In the genomic region with DNA sequence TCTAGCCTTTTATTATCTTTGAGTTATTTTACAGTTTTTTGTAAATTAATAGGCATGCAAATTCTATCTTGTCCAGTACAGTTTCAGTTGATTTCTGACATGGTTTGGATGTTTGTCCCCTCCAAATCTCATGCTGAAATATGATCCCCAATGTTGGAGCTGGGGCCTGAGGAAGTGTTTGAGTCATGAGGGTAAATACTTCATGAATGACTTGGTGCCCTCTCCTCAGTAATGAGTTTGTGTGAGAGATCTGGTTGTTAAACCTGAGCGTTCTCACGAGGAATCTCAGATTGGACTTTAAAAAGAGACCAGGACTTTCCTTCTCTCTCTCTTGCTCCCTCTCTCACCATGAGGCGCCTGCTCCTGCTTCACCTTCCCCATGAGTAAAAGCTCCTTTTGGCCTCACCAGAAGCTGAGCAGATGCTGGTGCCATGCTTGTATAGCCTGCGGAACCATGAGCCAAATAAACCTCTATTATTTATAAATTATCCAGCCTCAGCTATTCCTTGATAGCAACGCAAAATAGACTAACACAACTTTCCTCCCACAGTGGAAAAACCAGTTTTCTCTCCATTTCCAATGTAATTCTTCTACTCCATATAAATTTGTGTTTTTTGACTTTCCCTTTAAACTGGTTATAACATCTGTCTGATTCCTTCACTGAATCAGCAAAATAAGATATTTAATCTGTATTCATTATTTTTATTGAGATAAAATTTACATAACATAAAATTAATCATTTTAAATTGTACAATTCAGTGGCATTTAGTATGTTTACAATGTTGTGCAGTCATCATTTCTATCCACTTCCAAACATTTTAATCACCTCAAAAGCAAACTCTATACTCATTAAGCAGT, we compare ENCODE assay signal across 14 cellular contexts.
DNase-seq lines count a peak whose midpoint lies in the region; TF ChIP-seq lines count a peak whose summit lies in the region.
"Had no signal": no experiment of that assay in that cellular context is flagged by ENCODE, and none has a peak within 500 bp of the region (broad histone marks: within the 10 kb centered on the region; RNA-seq: fewer than 3 reads in every experiment).

No MANE protein-coding gene starts in this region.

- in situ Hi-C loops in brain microvascular endothelial cell (cut with HindIII; ENCODE audit: low pct_ligation_motif_present, low sequenced_read_pairs), result no loop called here

- no peak for TF ChIP-seq CTCF in AG10803 (conservative IDR thresholded peaks at IDR 0.05; ENCODE audit: low read length)
- no peak for TF ChIP-seq CTCF in brain microvascular endothelial cell (IDR thresholded peaks at IDR 0.05; ENCODE audit: low read depth, low read length, missing control alignments)
- no peak for TF ChIP-seq CTCF in Peyer's patch (IDR thresholded peaks at IDR 0.05)

- no peak for TF ChIP-seq EP300 in Ishikawa (IDR thresholded peaks at IDR 0.05; ENCODE audit: borderline replicate concordance)

- H3K9me3 ChIP-seq in Peyer's patch, result no peaks in the 10 kb centered on the region

- no peak for TF ChIP-seq POLR2A in Peyer's patch (IDR thresholded peaks at IDR 0.05)

- DNase-seq in AG10803 (ENCODE audit: low read depth), result peak; percentile 69
- DNase-seq in brain microvascular endothelial cell, result peak; percentile 87
- DNase-seq in kidney tubule cell (ENCODE audit: low spot score), result peak; percentile 70
- DNase-seq in GM19240 (ENCODE audit: insufficient read length, low spot score), result no peak
- DNase-seq in Peyer's patch, result no peak
- DNase-seq in T-helper 2 cell, result no peak
- DNase-seq in NCI-H82 treated with DMSO at 0.1 percent for 48 hours (lab: John Stamatoyannopoulos, UW; ENCODE audit: unreplicated experiment), result no peak
- DNase-seq: activated CD4-positive, alpha-beta T cell treated with anti-CD3 and anti-CD28 coated beads, Interleukin-2, amount 10 ng/mL, durations not matched to agents 7 days and 5 days; C1 segment of cervical spinal cord; dorsolateral prefrontal cortex; NCI-H2227 treated with DMSO at 0.1 percent for 48 hours; Right ventricle myocardium superior had no signal

- H3K27ac ChIP-seq in brain microvascular endothelial cell (peak overlapping the region; percentile 92), Peyer's patch (no peak overlapping the region)
- H3K27ac ChIP-seq: dorsolateral prefrontal cortex had no signal

- H3K36me3 ChIP-seq in brain microvascular endothelial cell (replicated peaks), result no peaks in the 10 kb centered on the region
- H3K36me3 ChIP-seq in Peyer's patch, result no peaks in the 10 kb centered on the region

- TF ChIP-seq RAD21 in Ishikawa (IDR thresholded peaks at IDR 0.05; ENCODE audit: low read depth), result no peak

- H3K4me3 ChIP-seq in AG10803 (ENCODE audit: low read length), result no peak overlapping the region
- H3K4me3 ChIP-seq in brain microvascular endothelial cell (ENCODE audit: low read depth, low read length), result no peak overlapping the region
- no peak overlapping the region for H3K4me3 ChIP-seq in Peyer's patch
- H3K4me3 ChIP-seq: dorsolateral prefrontal cortex, hepatocyte had no signal

- H3K4me1 ChIP-seq in Peyer's patch, result no peaks in the 10 kb centered on the region

- H3K27me3 ChIP-seq in brain microvascular endothelial cell (replicated peaks) (no peaks in the 10 kb centered on the region), Peyer's patch (no peaks in the 10 kb centered on the region)
- H3K27me3 ChIP-seq: dorsolateral prefrontal cortex, hepatocyte had no signal

TF ChIP-seq in Ishikawa, 13 proteins besides CTCF, POLR2A, EP300 and RAD21:
- TF ChIP-seq REST (IDR thresholded peaks at IDR 0.05; ENCODE audit: low read depth), result no peak
- 0 out of 2 replicates have a peak, but pooled peaks have one; percentile 25 for TF ChIP-seq TCF12 (IDR thresholded peaks at IDR 0.05; ENCODE audit: low read depth)
- no peak for TF ChIP-seq EGR1 (IDR thresholded peaks at IDR 0.05)
- no peak for TF ChIP-seq ZBTB7A (IDR thresholded peaks at IDR 0.05; ENCODE audit: low read depth)
- no peak for TF ChIP-seq CEBPB (IDR thresholded peaks at IDR 0.05)
- TF ChIP-seq TAF1 (IDR thresholded peaks at IDR 0.05; ENCODE audit: low read depth), result no peak
- TF ChIP-seq TEAD4 (IDR thresholded peaks at IDR 0.05), result peak; percentile 10; the same call in 1 of the 2 replicates

Comparison
In these comparisons a context has a peak if more than half of its experiments do, and no peak if none do; other contexts are left out.
1. DNase-seq: peak in AG10803 (single experiment), brain microvascular endothelial cell (single experiment) and kidney tubule cell (single experiment); none in GM19240 (single experiment), Peyer's patch (0 of 3), T-helper 2 cell (0 of 5) and NCI-H82 treated with DMSO at 0.1 percent for 48 hours (single experiment).